ENCODE assay signal across 15 cellular contexts in the genomic region with DNA sequence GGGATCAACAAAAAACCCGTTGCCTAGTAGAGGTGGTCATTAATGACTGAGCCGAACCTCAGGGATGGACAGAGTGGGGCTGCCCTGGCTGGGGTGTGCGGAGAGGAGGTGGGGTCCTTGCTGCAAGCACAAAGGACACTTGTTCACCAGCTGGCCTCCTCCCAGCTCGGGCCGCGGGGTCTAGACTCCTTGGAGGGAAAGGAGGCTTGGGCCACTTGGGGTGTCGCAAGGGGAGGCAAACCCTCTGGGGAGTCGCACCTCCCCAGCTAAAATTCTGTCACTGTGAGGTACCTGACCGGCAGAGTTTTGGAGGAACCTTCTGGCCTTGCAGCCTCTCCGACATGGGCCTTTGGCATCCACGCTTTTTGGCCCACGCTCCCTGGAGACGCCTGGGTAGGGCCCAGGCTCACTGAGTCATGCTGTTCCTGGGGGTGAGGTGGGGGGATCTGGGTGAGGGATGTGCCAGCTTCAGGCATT. TPM values are rescaled to one million over a fixed set of nuclear protein-coding genes. Genes with fewer than 3 reads are reported as not detected.
DNase-seq lines count a peak whose midpoint lies in the region; ATAC-seq and TF ChIP-seq lines count a peak whose summit lies in the region.
"Had no signal": no experiment of that assay in that cellular context is flagged by ENCODE, and none has a peak within 500 bp of the region (broad histone marks: within the 10 kb centered on the region; RNA-seq: fewer than 3 reads in every experiment).

No MANE protein-coding gene starts in this region.

- peaks cover 60 to 73% (median 66%) of the 10 kb centered on the region in 10 experiments for H3K4me1 ChIP-seq in BLaER1 treated with 17β-estradiol and CSF1 and Interleukin-3, amounts not matched to agents 10 nM and 100 nM
- H3K4me1 ChIP-seq in mucosa of descending colon (ENCODE audit: low read depth) = peaks cover 7% of the 10 kb centered on the region

- TF ChIP-seq CTCF in mucosa of descending colon (IDR thresholded peaks at IDR 0.05) = no peak

- intact Hi-C loops in left ventricle myocardium superior (cut with micrococcal nuclease) = no loop called here
- intact Hi-C loops in sciatic nerve (cut with DNase I) = no loop called here
- intact Hi-C loops in mucosa of descending colon (cut with DNase I, micrococcal nuclease) = no loop called here

- H3K4me3 ChIP-seq in BLaER1 treated with 17β-estradiol and CSF1 and Interleukin-3, amounts not matched to agents 10 nM and 100 nM = peak overlapping the region; percentile 14 to 62 (median 46); a peak in 18 of 20 replicates
- H3K4me3 ChIP-seq in mucosa of descending colon = no peak overlapping the region

- peak overlapping the region; percentile 56 to 71 (median 59) for H3K9ac ChIP-seq in BLaER1 treated with 17β-estradiol and CSF1 and Interleukin-3, amounts not matched to agents 10 nM and 100 nM

- peak overlapping the region; percentile 88 to 99 (median 96) for H3K4me2 ChIP-seq in BLaER1 treated with 17β-estradiol and CSF1 and Interleukin-3, amounts not matched to agents 10 nM and 100 nM

- DNase-seq in amygdala (lab: John Stamatoyannopoulos, UW) (peak in 49 of 56 donors; percentile 11 to 89 (median 67)), left ventricle myocardium superior (peak; percentile 47), sciatic nerve (ENCODE audit: low spot score) (peak; percentile 78), GOT3 (lab: John Stamatoyannopoulos, UW) (no peak), mucosa of descending colon (no peak), H4 (ENCODE audit: low spot score) (no peak)
- DNase-seq in activated naive CD4-positive, alpha-beta T cell (lab: John Stamatoyannopoulos, UW) = no peak
- DNase-seq: ACHN; activated effector memory CD4-positive, alpha-beta T cell treated with anti-CD3 and anti-CD28 coated beads, Interleukin-2, amount 50 U/mL, for 16 hours; effector memory CD4-positive, alpha-beta T cell; foreskin fibroblast; NCI-H1694 had no signal

- no peaks in the 10 kb centered on the region for H3K27me3 ChIP-seq in BLaER1 treated with 17β-estradiol and CSF1 and Interleukin-3, amounts not matched to agents 10 nM and 100 nM

- H4K20me1 ChIP-seq in BLaER1 treated with 17β-estradiol and CSF1 and Interleukin-3, amounts not matched to agents 10 nM and 100 nM = peaks cover 20 to 89% (median 44%) of the 10 kb centered on the region in 11 experiments; a peak in 21 of 22 replicates

- H3K27ac ChIP-seq in BLaER1 treated with 17β-estradiol and CSF1 and Interleukin-3, amounts not matched to agents 10 nM and 100 nM = peak overlapping the region; percentile 30 to 71 (median 60); a peak in 19 of 22 replicates

- ATAC-seq in left ventricle myocardium superior (no peak), sciatic nerve (peak; percentile 55), mucosa of descending colon (no peak)

- no peaks in the 10 kb centered on the region for H3K9me3 ChIP-seq in BLaER1 treated with 17β-estradiol and CSF1 and Interleukin-3, amounts not matched to agents 10 nM and 100 nM (replicated peaks in 1 of 11)
- no peaks in the 10 kb centered on the region for H3K9me3 ChIP-seq in mucosa of descending colon
- H3K9me3 ChIP-seq: neutrophil had no signal

- peaks cover 0 to 10% (median 7%) of the 10 kb centered on the region in 11 experiments; a peak in 6 of 22 replicates for H3K36me3 ChIP-seq in BLaER1 treated with 17β-estradiol and CSF1 and Interleukin-3, amounts not matched to agents 10 nM and 100 nM
- H3K36me3 ChIP-seq in mucosa of descending colon (ENCODE audit: low read depth) = no peaks in the 10 kb centered on the region
- H3K36me3 ChIP-seq: neutrophil had no signal

RNA-seq across cellular contexts. Expression of a gene that starts 8.2 kb away (rescaled TPM):
- total RNA-seq in left ventricle myocardium superior (5.8 TPM), sciatic nerve (26.1 TPM), mucosa of descending colon (10 to 100 TPM in 1 of 3 donors, 1 to 10 TPM in 2; 7.6 to 16.6 (median 8.9) TPM)
- total RNA-seq in H4 (2014; rRNA removed; shearing (Covaris generic)) = 2.3 and 5.7 TPM in 2 replicates

RNA-seq across cellular contexts. Expression of a gene that starts 32.4 kb away (rescaled TPM):
- total RNA-seq in left ventricle myocardium superior (1.5 TPM), sciatic nerve (1.2 TPM), mucosa of descending colon (10 to 100 TPM in 1 of 3 donors, 1 to 10 TPM in 1, under 1 TPM in 1; 0.93 to 10.5 (median 1.4) TPM)
- total RNA-seq in H4 (2014; rRNA removed; shearing (Covaris generic)) = 1.2 and 3.2 TPM in 2 replicates

RNA-seq across cellular contexts. Expression of a gene that starts 38.4 kb away (rescaled TPM):
- total RNA-seq in left ventricle myocardium superior (10.3 TPM), sciatic nerve (17.5 TPM), mucosa of descending colon (10 to 100 TPM; 11.5 to 15.1 (median 12.5) TPM)
- 2.3 and 2.6 TPM in 2 replicates for total RNA-seq in H4 (2014; rRNA removed; shearing (Covaris generic))

RNA-seq across cellular contexts. Expression of a gene that starts 38.5 kb away (rescaled TPM):
- total RNA-seq in left ventricle myocardium superior = 21.4 TPM
- total RNA-seq in sciatic nerve = 4.5 TPM
- 1 to 10 TPM; 1.3 to 7.0 (median 6.6) TPM for total RNA-seq in mucosa of descending colon
- 19.4 and 35.4 TPM in 2 replicates for total RNA-seq in H4 (2014; rRNA removed; shearing (Covaris generic))
- total RNA-seq: T-helper 1 cell treated with Interleukin-12 subunit alpha and Interleukin-12 subunit beta and Interleukin-4 antibody, amounts not matched to agents 30 ng/mL and 1 ng/mL, for 36 hours had no signal

RNA-seq across cellular contexts. Expression of a gene that starts 56.5 kb away (rescaled TPM):
- total RNA-seq in left ventricle myocardium superior (75.8 TPM), sciatic nerve (58.1 TPM), mucosa of descending colon (10 to 100 TPM; 48.2 to 55.4 (median 49.3) TPM)
- total RNA-seq in H4 (2014; rRNA removed; shearing (Covaris generic)) = 107 and 159 TPM in 2 replicates

Comparison
In these comparisons a context has a peak if more than half of its experiments do, and no peak if none do; other contexts are left out.
1. DNase-seq: peak in amygdala (49 of 56), left ventricle myocardium superior (single experiment) and sciatic nerve (single experiment); none in GOT3 (single experiment), activated naive CD4-positive, alpha-beta T cell (0 of 4), mucosa of descending colon (0 of 3) and H4 (single experiment).